Comparison of ENCODE assay signal across 29 cellular contexts in the genomic region with DNA sequence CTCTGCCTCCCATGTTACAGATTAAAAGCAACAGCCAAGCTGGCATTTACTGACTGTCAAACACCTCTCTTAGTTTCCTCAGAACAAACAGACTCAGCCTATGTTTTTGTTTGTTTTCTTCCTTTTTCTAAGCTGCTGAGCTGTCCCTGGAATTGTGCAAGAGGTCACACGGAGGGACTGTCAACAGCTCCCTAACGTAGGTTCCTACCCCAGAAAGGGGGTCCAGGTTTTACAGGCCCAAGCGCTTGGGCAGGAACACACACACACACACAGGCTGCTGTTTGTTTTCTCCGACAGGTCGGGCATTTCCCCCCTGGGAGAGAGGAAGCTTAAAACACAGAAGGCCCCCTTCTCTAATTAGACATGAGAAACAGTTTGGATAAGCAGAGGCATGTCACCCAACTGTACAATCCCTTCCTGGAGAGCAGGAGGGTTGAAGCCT.
DNase-seq lines count a peak whose midpoint lies in the region; ATAC-seq, FAIRE-seq and TF ChIP-seq lines count a peak whose summit lies in the region.
"Had no signal": no experiment of that assay in that cellular context is flagged by ENCODE, and none has a peak within 500 bp of the region (broad histone marks: within the 10 kb centered on the region; RNA-seq: fewer than 3 reads in every experiment).

No MANE protein-coding gene starts in this region.

- TF ChIP-seq RAD21 in A549 (conservative IDR thresholded peaks at IDR 0.05 in 1 of 2, IDR thresholded peaks at IDR 0.05 in 1 of 2) (no peak), liver (IDR thresholded peaks at IDR 0.05) (peak; percentile 27 to 38)

- peak; percentile 66 to 71 for ATAC-seq in A549
- ATAC-seq in HG03442 (IDR thresholded peaks at IDR 0.05; ENCODE audit: unreplicated experiment), result no peak
- no peak for ATAC-seq in GM21825 (IDR thresholded peaks at IDR 0.05; ENCODE audit: unreplicated experiment)
- ATAC-seq in left lung, result no peak
- ATAC-seq: activated CD8-positive, alpha-beta memory T cell treated with anti-CD3 and anti-CD28 coated beads, Interleukin-2, amount 10 ng/mL, durations not matched to agents 7 days and 5 days; GM12878; stimulated activated naive B cell treated with anti-CD40 and anti-IgM and Interleukin-4, amounts not matched to agents 10 μg/mL and 1 μg/mL and 100 μg/mL, for 72 hours had no signal

- H3K4me2 ChIP-seq in A549 (peak overlapping the region; percentile 61), PC-9 (peak overlapping the region; percentile 27)

- BruUV-seq in PC-9 (replicated peaks; lab: Mats Ljungman, UMichigan), result no TSS peak

- FAIRE-seq in A549 (lab: Jason Lieb, UNC), result no peak
- FAIRE-seq: endometrium, GM12878, islet of Langerhans, small intestine had no signal

- H3K9ac ChIP-seq in liver (ENCODE audit: low read depth in 1 of 2, low read length in 2 of 2), result no peak overlapping the region

- TF ChIP-seq CTCF in A549 (IDR thresholded peaks at IDR 0.05) (no peak), PC-9 (conservative IDR thresholded peaks at IDR 0.05) (no peak), liver (IDR thresholded peaks at IDR 0.05; ENCODE audit: low read depth, low read length, missing input control) (no peak), left lung (IDR thresholded peaks at IDR 0.05) (no peak)

- no peaks in the 10 kb centered on the region for H3K9me3 Mint-ChIP-seq in activated CD4-positive, alpha-beta T cell treated with anti-CD3 and anti-CD28 coated beads, Interleukin-2, amount 10 ng/mL, durations not matched to agents 24 days and 14 days
- H3K9me3 Mint-ChIP-seq: activated T-helper 1 cell treated with anti-CD3 and anti-CD28 coated beads, Interleukin-12 subunit alpha, Interleukin-12 subunit beta, Interleukin-2, Interleukin-4 antibody, amounts not matched to agents 30 ng/mL and 10 ng/mL and 1 ng/mL, durations not matched to agents 14 hours and 24 hours and 36 hours; T-helper 2 cell treated with Interferon-gamma antibody and Interleukin-4, amounts not matched to agents 5 μg/mL and 100 μg/mL, for 36 hours had no signal

- no peaks in the 10 kb centered on the region for H3K9me2 ChIP-seq in PC-9 (ENCODE audit: insufficient read depth)

- no peaks in the 10 kb centered on the region for H3F3A ChIP-seq in PC-9 (ENCODE audit: insufficient read depth, low read depth)

- H3K27me3 ChIP-seq in PC-9 (ENCODE audit: insufficient read depth, low read depth) (no peaks in the 10 kb centered on the region), liver (ENCODE audit: control insufficient read depth in 4 of 4, insufficient read depth in 4 of 4, low read length in 3 of 4) (no peaks in the 10 kb centered on the region), left lung (no peaks in the 10 kb centered on the region)
- H3K27me3 ChIP-seq: BLaER1 treated with 17β-estradiol and CSF1 and Interleukin-3, amounts not matched to agents 10 nM and 100 nM had no signal

- TF ChIP-seq EP300 in A549 (IDR thresholded peaks at IDR 0.05), result no peak

- no peaks in the 10 kb centered on the region for H3K36me3 Mint-ChIP-seq in activated CD4-positive, alpha-beta T cell treated with anti-CD3 and anti-CD28 coated beads, Interleukin-2, amount 10 ng/mL, durations not matched to agents 24 days and 14 days (ENCODE audit: low read depth)
- H3K36me3 Mint-ChIP-seq: activated CD8-positive, alpha-beta memory T cell treated with anti-CD3 and anti-CD28 coated beads, Interleukin-2, amount 10 ng/mL, durations not matched to agents 7 days and 5 days; activated naive CD4-positive, alpha-beta T cell treated with anti-CD3 and anti-CD28 coated beads, Interleukin-2, amount 50 U/mL, for 24 hours; IgD-negative memory B cell; stimulated activated naive B cell treated with anti-CD40 and anti-IgM and Interleukin-4, amounts not matched to agents 10 μg/mL and 1 μg/mL and 100 μg/mL, for 72 hours had no signal

- H3K27me3 Mint-ChIP-seq in activated CD4-positive, alpha-beta T cell treated with anti-CD3 and anti-CD28 coated beads, Interleukin-2, amount 10 ng/mL, durations not matched to agents 24 days and 14 days, result no peaks in the 10 kb centered on the region
- H3K27me3 Mint-ChIP-seq: activated CD8-positive, alpha-beta memory T cell treated with anti-CD3 and anti-CD28 coated beads, Interleukin-2, amount 10 ng/mL, durations not matched to agents 7 days and 5 days; activated naive CD4-positive, alpha-beta T cell treated with anti-CD3 and anti-CD28 coated beads, Interleukin-2, amount 50 U/mL, for 24 hours; IgD-negative memory B cell; stimulated activated naive B cell treated with anti-CD40 and anti-IgM and Interleukin-4, amounts not matched to agents 10 μg/mL and 1 μg/mL and 100 μg/mL, for 72 hours had no signal

- no peaks in the 10 kb centered on the region for H3K4me1 Mint-ChIP-seq in activated CD4-positive, alpha-beta T cell treated with anti-CD3 and anti-CD28 coated beads, Interleukin-2, amount 10 ng/mL, durations not matched to agents 24 days and 14 days
- H3K4me1 Mint-ChIP-seq: activated CD8-positive, alpha-beta memory T cell treated with anti-CD3 and anti-CD28 coated beads, Interleukin-2, amount 10 ng/mL, durations not matched to agents 7 days and 5 days; activated naive CD4-positive, alpha-beta T cell treated with anti-CD3 and anti-CD28 coated beads, Interleukin-2, amount 50 U/mL, for 24 hours; IgD-negative memory B cell; stimulated activated naive B cell treated with anti-CD40 and anti-IgM and Interleukin-4, amounts not matched to agents 10 μg/mL and 1 μg/mL and 100 μg/mL, for 72 hours had no signal

- TF ChIP-seq POLR2A in A549 (IDR thresholded peaks at IDR 0.05; ENCODE audit: low read length), result no peak

- H3K79me2 ChIP-seq in PC-9 (ENCODE audit: low read depth), result no peaks in the 10 kb centered on the region

- H3K27ac ChIP-seq in A549, result peak overlapping the region; percentile 23 to 72; a peak in 5 of 6 replicates
- no peak overlapping the region for H3K27ac ChIP-seq in PC-9
- H3K27ac ChIP-seq in liver (ENCODE audit: low read depth in 1 of 2, low read length in 2 of 2), result peak overlapping the region; percentile 52 to 61
- no peak overlapping the region for H3K27ac ChIP-seq in left lung
- H3K27ac ChIP-seq: VCaP had no signal

- DNase-seq in A549 (ENCODE audit: low read depth in 1 of 2, low spot score in 1 of 2) (peak; percentile 12 to 44), HuH-7 (ENCODE audit: low spot score) (peak; percentile 25), PC-9 (no peak), left lung (no peak)
- DNase-seq in activated CD4-positive, alpha-beta T cell treated with anti-CD3 and anti-CD28 coated beads, Interleukin-2, amount 10 ng/mL, durations not matched to agents 24 days and 14 days, result no peak
- DNase-seq: activated CD4-positive, alpha-beta T cell treated with anti-CD3 and anti-CD28 coated beads, Interleukin-2, amount 50 U/mL, for 1 hour; activated CD8-positive, alpha-beta memory T cell treated with anti-CD3 and anti-CD28 coated beads, Interleukin-2, amount 10 ng/mL, durations not matched to agents 7 days and 5 days; anterior cingulate cortex; Calu3; dermis blood vessel endothelial cell; NCI-H1436; NCI-H524; small intestine; stimulated activated CD4-positive, alpha-beta T cell treated with anti-CD3 and anti-CD28 coated beads, Interleukin-4, amount 100 ng/mL, for 1 hour; stimulated activated naive B cell treated with anti-CD40 and anti-IgM and Interleukin-4, amounts not matched to agents 10 μg/mL and 1 μg/mL and 100 μg/mL, for 72 hours had no signal

- no peak overlapping the region for H3K27ac Mint-ChIP-seq in activated CD4-positive, alpha-beta T cell treated with anti-CD3 and anti-CD28 coated beads, Interleukin-2, amount 10 ng/mL, durations not matched to agents 24 days and 14 days
- H3K27ac Mint-ChIP-seq: activated CD8-positive, alpha-beta memory T cell treated with anti-CD3 and anti-CD28 coated beads, Interleukin-2, amount 10 ng/mL, durations not matched to agents 7 days and 5 days; activated naive CD4-positive, alpha-beta T cell treated with anti-CD3 and anti-CD28 coated beads, Interleukin-2, amount 50 U/mL, for 24 hours; activated T-helper 1 cell treated with anti-CD3 and anti-CD28 coated beads, Interleukin-12 subunit alpha, Interleukin-12 subunit beta, Interleukin-2, Interleukin-4 antibody, amounts not matched to agents 30 ng/mL and 10 ng/mL and 1 ng/mL, durations not matched to agents 14 hours and 24 hours and 36 hours; IgD-negative memory B cell; stimulated activated naive B cell treated with anti-CD40 and anti-IgM and Interleukin-4, amounts not matched to agents 10 μg/mL and 1 μg/mL and 100 μg/mL, for 72 hours; T-helper 2 cell treated with Interferon-gamma antibody and Interleukin-4, amounts not matched to agents 5 μg/mL and 100 μg/mL, for 36 hours had no signal

- no peak overlapping the region for H3K4me3 Mint-ChIP-seq in activated CD4-positive, alpha-beta T cell treated with anti-CD3 and anti-CD28 coated beads, Interleukin-2, amount 10 ng/mL, durations not matched to agents 24 days and 14 days
- H3K4me3 Mint-ChIP-seq: activated CD8-positive, alpha-beta memory T cell treated with anti-CD3 and anti-CD28 coated beads, Interleukin-2, amount 10 ng/mL, durations not matched to agents 7 days and 5 days; activated naive CD4-positive, alpha-beta T cell treated with anti-CD3 and anti-CD28 coated beads, Interleukin-2, amount 50 U/mL, for 24 hours; activated T-helper 1 cell treated with anti-CD3 and anti-CD28 coated beads, Interleukin-12 subunit alpha, Interleukin-12 subunit beta, Interleukin-2, Interleukin-4 antibody, amounts not matched to agents 30 ng/mL and 10 ng/mL and 1 ng/mL, durations not matched to agents 14 hours and 24 hours and 36 hours; IgD-negative memory B cell; stimulated activated naive B cell treated with anti-CD40 and anti-IgM and Interleukin-4, amounts not matched to agents 10 μg/mL and 1 μg/mL and 100 μg/mL, for 72 hours; T-helper 2 cell treated with Interferon-gamma antibody and Interleukin-4, amounts not matched to agents 5 μg/mL and 100 μg/mL, for 36 hours had no signal

- intact Hi-C loops in PC-9 (cut with micrococcal nuclease; ENCODE audit: unreplicated experiment) (no loop called here), left lung (cut with DNase I) (no loop called here)
- intact Hi-C loops in activated CD4-positive, alpha-beta T cell treated with anti-CD3 and anti-CD28 coated beads, Interleukin-2, amount 10 ng/mL, durations not matched to agents 24 days and 14 days (cut with micrococcal nuclease), result no loop called here

- H4K20me1 ChIP-seq in PC-9 (ENCODE audit: insufficient read depth), result no peaks in the 10 kb centered on the region
- H4K20me1 ChIP-seq: BLaER1 treated with 17β-estradiol and CSF1 and Interleukin-3, amounts not matched to agents 10 nM and 100 nM had no signal

- CTCF ChIA-PET in A549 (lab: Yijun Ruan, JAX) (interaction anchor here (0.8 kb wide), 1 partner anchor 761 kb away, joined by 3 read pairs; no protein-coding TSS in a partner anchor), PC-9 (lab: Charles Lee) (no interaction called here)

- POLR2A ChIA-PET in A549 (lab: Yijun Ruan, JAX), result interaction anchor here (0.7 kb wide), 1 partner anchor 206 kb away, joined by 3 read pairs; no protein-coding TSS in a partner anchor
- POLR2A ChIA-PET in PC-9 (lab: Charles Lee; ENCODE audit: unreplicated experiment), result no interaction called here

- H3K9me3 ChIP-seq in A549, result no peaks in the 10 kb centered on the region
- H3K9me3 ChIP-seq in PC-9 (ENCODE audit: insufficient read depth, low read depth), result no peaks in the 10 kb centered on the region
- no peaks in the 10 kb centered on the region for H3K9me3 ChIP-seq in liver (ENCODE audit: control insufficient read depth in 4 of 4, low read length in 3 of 4)
- no peaks in the 10 kb centered on the region for H3K9me3 ChIP-seq in left lung
- H3K9me3 ChIP-seq: BLaER1 treated with 17β-estradiol and CSF1 and Interleukin-3, amounts not matched to agents 10 nM and 100 nM; HAP-1 had no signal

- H3K4me3 ChIP-seq in A549 (no peak overlapping the region), PC-9 (no peak overlapping the region), liver (ENCODE audit: low read depth in 1 of 3, low read length in 3 of 3) (no peak overlapping the region), left lung (no peak overlapping the region)
- H3K4me3 ChIP-seq: BLaER1 treated with 17β-estradiol and CSF1 and Interleukin-3, amounts not matched to agents 10 nM and 100 nM; GM12878; HAP-1; lung had no signal

- H3K36me3 ChIP-seq in PC-9 (ENCODE audit: low read depth) (no peaks in the 10 kb centered on the region), liver (ENCODE audit: control insufficient read depth in 4 of 4, insufficient read depth in 3 of 4, low read depth in 1 of 4, low read length in 3 of 4) (no peaks in the 10 kb centered on the region), left lung (no peaks in the 10 kb centered on the region)
- H3K36me3 ChIP-seq: BLaER1 treated with 17β-estradiol and CSF1 and Interleukin-3, amounts not matched to agents 10 nM and 100 nM; HAP-1 had no signal

- WGBS in A549 (ENCODE audit: missing lambda C conversion rate), result 11% methylated on average over 5 of the region's 5 CpGs
- 22% methylated on average over 5 of the region's 5 CpGs for WGBS in liver

- H2AFZ ChIP-seq in PC-9, result no peak overlapping the region

- H3K4me1 ChIP-seq in A549 (peaks cover 29% of the 10 kb centered on the region), PC-9 (replicated peaks; ENCODE audit: insufficient read depth) (no peaks in the 10 kb centered on the region), liver (ENCODE audit: control insufficient read depth in 4 of 4, insufficient read depth in 4 of 4, low read length in 3 of 4) (peaks cover 2 to 21% (median 10%) of the 10 kb centered on the region in 4 donors), left lung (no peaks in the 10 kb centered on the region)
- H3K4me1 ChIP-seq: HAP-1 had no signal

Comparison
In these comparisons a context has a peak if more than half of its experiments do, and no peak if none do; other contexts are left out.
1. ATAC-seq: peak in A549 (2 of 2); none in HG03442 (single experiment), GM21825 (single experiment) and left lung (single experiment).
2. DNase-seq: peak in A549 (2 of 2) and HuH-7 (single experiment); none in PC-9 (0 of 2), activated CD4-positive, alpha-beta T cell treated with anti-CD3 and anti-CD28 coated beads, Interleukin-2, amount 10 ng/mL, durations not matched to agents 24 days and 14 days (single experiment) and left lung (0 of 2).
3. H3K27ac ChIP-seq: peak in A549 (2 of 2) and liver (2 of 2); none in PC-9 (single experiment) and left lung (0 of 2).